Comparison of ENCODE assay signal across 13 cellular contexts in genomic region chr3:20669184-20669583, GRCh38.
DNase-seq lines count a peak whose midpoint lies in the region; ATAC-seq and TF ChIP-seq lines count a peak whose summit lies in the region.
"Had no signal": no experiment of that assay in that cellular context is flagged by ENCODE, and none has a peak within 500 bp of the region (broad histone marks: within the 10 kb centered on the region; RNA-seq: fewer than 3 reads in every experiment).

No MANE protein-coding gene starts in this region.

- ATAC-seq in SK-N-SH treated with all-trans-retinoic acid at 6 μM for 48 hours (peak; percentile 56), Right ventricle myocardium superior (ENCODE audit: poor library complexity) (peak; percentile 96), psoas muscle (peak; percentile 71 to 92 (median 80)), gastroesophageal sphincter (no peak)

- peak; percentile 45 for DNase-seq in DMS 273 treated with DMSO at 0.1 percent for 48 hours (lab: John Stamatoyannopoulos, UW)
- DNase-seq in Right ventricle myocardium superior = peak; percentile 44
- no peak for DNase-seq in psoas muscle
- no peak for DNase-seq in OCI-M1 (lab: John Stamatoyannopoulos, UW)
- no peak for DNase-seq in prostate gland (ENCODE audit: low spot score)
- no peak for DNase-seq in activated T-cell treated with anti-CD3 and anti-CD28 coated beads for 4 hours
- DNase-seq: activated CD4-positive, alpha-beta T cell treated with anti-CD3 and anti-CD28 coated beads, Interleukin-2, amount 50 U/mL, for 1 hour; activated T-cell treated with anti-CD3 and anti-CD28 coated beads, Interleukin-2, amount 50 U/mL, for 24 hours; GOT3; mammary epithelial cell; NCI-H510A had no signal

- TF ChIP-seq EP300 in gastroesophageal sphincter (IDR thresholded peaks at IDR 0.05) = no peak

- peak overlapping the region; percentile 70 for H3K27ac ChIP-seq in psoas muscle
- peak overlapping the region in 1 of 4 donors; percentile 20 for H3K27ac ChIP-seq in gastroesophageal sphincter
- no peak overlapping the region for H3K27ac ChIP-seq in prostate gland

- no peak overlapping the region for H3K4me3 ChIP-seq in psoas muscle
- H3K4me3 ChIP-seq in gastroesophageal sphincter = no peak overlapping the region
- no peak overlapping the region for H3K4me3 ChIP-seq in prostate gland

- no peaks in the 10 kb centered on the region for H3K36me3 ChIP-seq in psoas muscle (ENCODE audit: insufficient read depth in 1 of 2, low read depth in 1 of 2)
- H3K36me3 ChIP-seq in gastroesophageal sphincter = no peaks in the 10 kb centered on the region
- no peaks in the 10 kb centered on the region for H3K36me3 ChIP-seq in prostate gland

- intact Hi-C loops in Right ventricle myocardium superior (cut with DNase I) = no loop called here
- intact Hi-C loops in psoas muscle (cut with DNase I) = no loop called here
- intact Hi-C loops in prostate gland (cut with DNase I) = no loop called here

- H3K4me1 ChIP-seq in psoas muscle (peaks cover 20% of the 10 kb centered on the region), gastroesophageal sphincter (peaks cover 0 to 20% (median 3%) of the 10 kb centered on the region in 3 donors), prostate gland (replicated peaks) (no peaks in the 10 kb centered on the region)

- H3K27me3 ChIP-seq in psoas muscle (ENCODE audit: insufficient read depth in 3 of 3, low read length in 2 of 3) (no peaks in the 10 kb centered on the region), gastroesophageal sphincter (no peaks in the 10 kb centered on the region), prostate gland (replicated peaks; ENCODE audit: insufficient read depth) (no peaks in the 10 kb centered on the region)

- no peak for TF ChIP-seq CTCF in psoas muscle (IDR thresholded peaks at IDR 0.05)
- no peak for TF ChIP-seq CTCF in gastroesophageal sphincter (IDR thresholded peaks at IDR 0.05)
- TF ChIP-seq CTCF in prostate gland (IDR thresholded peaks at IDR 0.05) = no peak

- no peaks in the 10 kb centered on the region for H3K9me3 ChIP-seq in psoas muscle
- no peaks in the 10 kb centered on the region for H3K9me3 ChIP-seq in gastroesophageal sphincter
- H3K9me3 ChIP-seq in prostate gland = no peaks in the 10 kb centered on the region

- TF ChIP-seq POLR2A in gastroesophageal sphincter (IDR thresholded peaks at IDR 0.05) = no peak
- no peak for TF ChIP-seq POLR2A in prostate gland (IDR thresholded peaks at IDR 0.05)

- 12 to 18% (median 14%) methylated on average over 5 of the region's 5 CpGs for WGBS in psoas muscle, 3 donors
- 9 to 10% methylated on average over 5 of the region's 5 CpGs for WGBS in gastroesophageal sphincter (ENCODE audit: low coverage in 1 of 2), 2 donors
- 38% methylated on average over 5 of the region's 5 CpGs for WGBS in prostate gland

TF ChIP-seq in SK-N-SH treated with all-trans-retinoic acid at 6 μM for 48 hours, 23 proteins besides CTCF, POLR2A, EP300 and RAD21:
- TF ChIP-seq, protein P1, sequence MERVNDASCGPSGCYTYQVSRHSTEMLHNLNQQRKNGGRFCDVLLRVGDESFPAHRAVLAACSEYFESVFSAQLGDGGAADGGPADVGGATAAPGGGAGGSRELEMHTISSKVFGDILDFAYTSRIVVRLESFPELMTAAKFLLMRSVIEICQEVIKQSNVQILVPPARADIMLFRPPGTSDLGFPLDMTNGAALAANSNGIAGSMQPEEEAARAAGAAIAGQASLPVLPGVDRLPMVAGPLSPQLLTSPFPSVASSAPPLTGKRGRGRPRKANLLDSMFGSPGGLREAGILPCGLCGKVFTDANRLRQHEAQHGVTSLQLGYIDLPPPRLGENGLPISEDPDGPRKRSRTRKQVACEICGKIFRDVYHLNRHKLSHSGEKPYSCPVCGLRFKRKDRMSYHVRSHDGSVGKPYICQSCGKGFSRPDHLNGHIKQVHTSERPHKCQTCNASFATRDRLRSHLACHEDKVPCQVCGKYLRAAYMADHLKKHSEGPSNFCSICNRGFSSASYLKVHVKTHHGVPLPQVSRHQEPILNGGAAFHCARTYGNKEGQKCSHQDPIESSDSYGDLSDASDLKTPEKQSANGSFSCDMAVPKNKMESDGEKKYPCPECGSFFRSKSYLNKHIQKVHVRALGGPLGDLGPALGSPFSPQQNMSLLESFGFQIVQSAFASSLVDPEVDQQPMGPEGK (CRISPR knock-in tag; IDR thresholded peaks at IDR 0.05; ENCODE audit: borderline replicate concordance) = no peak
- TF ChIP-seq ISL1 (CRISPR knock-in tag; IDR thresholded peaks at IDR 0.05) = no peak
- no peak for TF ChIP-seq RARB (CRISPR knock-in tag; IDR thresholded peaks at IDR 0.05)
- TF ChIP-seq PPARA (CRISPR knock-in tag; IDR thresholded peaks at IDR 0.05; ENCODE audit: borderline replicate concordance) = no peak
- no peak for TF ChIP-seq ZNF8 (CRISPR knock-in tag; IDR thresholded peaks at IDR 0.05)
- no peak for TF ChIP-seq BACH2 (CRISPR knock-in tag; IDR thresholded peaks at IDR 0.05; ENCODE audit: borderline replicate concordance)

Comparison
In these comparisons a context has a peak if more than half of its experiments do, and no peak if none do; other contexts are left out.
1. DNase-seq: peak in DMS 273 treated with DMSO at 0.1 percent for 48 hours (single experiment) and Right ventricle myocardium superior (single experiment); none in psoas muscle (0 of 2), OCI-M1 (single experiment), prostate gland (single experiment) and activated T-cell treated with anti-CD3 and anti-CD28 coated beads for 4 hours (single experiment).